ENCODE assay signal across 8 cellular contexts in the genomic region with DNA sequence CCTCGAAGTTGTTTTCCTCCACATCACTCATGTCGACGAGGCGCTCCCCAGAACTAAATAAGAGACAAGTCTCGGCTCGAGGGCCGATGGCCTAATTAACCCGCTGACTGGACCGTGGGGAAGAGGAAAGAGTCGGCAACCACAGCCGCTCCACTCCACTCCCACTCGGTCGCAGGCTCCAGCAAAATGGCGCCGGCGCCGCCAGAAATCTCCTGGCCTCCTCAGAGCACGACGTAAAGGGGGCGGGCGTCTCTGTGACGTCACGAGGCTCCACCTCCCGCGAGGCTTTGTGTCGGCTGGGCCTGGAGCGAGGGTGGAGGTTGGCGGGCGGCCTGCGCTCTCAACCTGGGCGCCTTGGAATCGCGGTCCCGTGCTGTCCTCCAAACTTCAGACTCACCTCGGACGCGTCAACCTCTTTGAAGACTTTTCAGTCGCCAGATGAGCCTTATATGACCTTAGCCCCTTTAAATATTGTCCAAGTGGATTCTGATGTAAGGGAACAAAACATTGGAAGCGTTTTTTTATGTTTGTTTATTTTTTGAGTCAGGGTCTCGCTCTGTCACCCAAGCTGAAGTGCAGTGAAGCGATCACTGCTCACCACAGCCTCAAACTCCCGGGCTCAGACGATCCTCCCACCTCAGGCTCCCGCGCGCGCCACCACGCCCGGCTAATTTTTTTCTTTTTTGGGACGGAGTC.
A peak's percentile ranks its signal among the peaks of the same experiment; 100 is the strongest.
DNase-seq lines count a peak whose midpoint lies in the region; ATAC-seq, FAIRE-seq and TF ChIP-seq lines count a peak whose summit lies in the region.

Gene TRA2A (minus strand): TSS at position 188 of the 696 bp plus-strand sequence. CDS start 157 bp downstream, at position 31.

- peak; percentile 92 for ATAC-seq in stimulated activated naive CD8-positive, alpha-beta T cell treated with anti-CD3 and anti-CD28 coated beads, Interleukin-15, Interleukin-2, amounts not matched to agents 100 U/mL and 50 U/mL, for 24 hours

- H3K36me3 Mint-ChIP-seq in nephron (ENCODE audit: low read depth): peaks cover 18% of the 10 kb centered on the region

- peak within 1 kb of the TSS; percentile 80 for H2AFZ ChIP-seq in MM.1S (ENCODE audit: low read length)

- H3K9ac ChIP-seq in MM.1S (ENCODE audit: low read length): peak within 1 kb of the TSS; percentile 99

- peak; percentile 97 for FAIRE-seq in G401.6 (lab: Jason Lieb, UNC)

- H3K9me3 Mint-ChIP-seq in nephron: no peaks in the 10 kb centered on the region

- peak; percentile 89 for DNase-seq in HCEC 1CT
- DNase-seq in MM.1S: peak; percentile 97
- peak; percentile 94 for DNase-seq in SHP77 treated with DMSO at 0.1 percent for 48 hours (lab: John Stamatoyannopoulos, UW)
- peak; percentile 99 for DNase-seq in activated effector memory CD4-positive, alpha-beta T cell treated with anti-CD3 and anti-CD28 coated beads, Interleukin-2, amount 50 U/mL, for 16 hours
- DNase-seq in fibroblast of pulmonary artery (ENCODE audit: low read depth): peak; percentile 96
- peak; percentile 97 for DNase-seq in stimulated activated naive CD8-positive, alpha-beta T cell treated with anti-CD3 and anti-CD28 coated beads, Interleukin-15, Interleukin-2, amounts not matched to agents 100 U/mL and 50 U/mL, for 24 hours

- no peaks in the 10 kb centered on the region for H3K9me2 ChIP-seq in MM.1S (replicated peaks; ENCODE audit: insufficient read depth, low read length)

- peaks cover 36% of the 10 kb centered on the region for H3K4me1 Mint-ChIP-seq in nephron

- H3K9me3 ChIP-seq in MM.1S (replicated peaks; ENCODE audit: insufficient read depth, low read length): no peaks in the 10 kb centered on the region

- H3K27me3 ChIP-seq in MM.1S (replicated peaks; ENCODE audit: insufficient read depth, low read length): no peaks in the 10 kb centered on the region

- H3K27ac ChIP-seq in MM.1S (ENCODE audit: low read length): peak within 1 kb of the TSS; percentile 90

- H3K4me1 ChIP-seq in MM.1S (ENCODE audit: low read length): 0 out of 2 replicates have a peak, but pooled peaks cover 6% of the 10 kb centered on the region

- peak within 1 kb of the TSS; percentile 96 for H3K4me3 ChIP-seq in MM.1S (ENCODE audit: low read length)
- peak within 1 kb of the TSS; percentile 98 for H3K4me3 ChIP-seq in fibroblast of pulmonary artery (replicated peaks; ENCODE audit: low read depth, low read length)

- no peaks in the 10 kb centered on the region for H3F3A ChIP-seq in MM.1S (ENCODE audit: insufficient read depth, low read length)

- peaks cover 41% of the 10 kb centered on the region for H4K20me1 ChIP-seq in MM.1S (ENCODE audit: insufficient read depth, low read length)

- H3K79me2 ChIP-seq in MM.1S (ENCODE audit: low read length): peaks cover 49% of the 10 kb centered on the region

- peak within 1 kb of the TSS; percentile 73 for H3K4me2 ChIP-seq in MM.1S (ENCODE audit: low read depth, low read length)

- no peaks in the 10 kb centered on the region for H3K36me3 ChIP-seq in MM.1S (replicated peaks; ENCODE audit: insufficient read depth, low read length)

- peak within 1 kb of the TSS; percentile 96 to 100 (median 100) for H3K4me3 Mint-ChIP-seq in nephron

- H3K27me3 Mint-ChIP-seq in nephron (ENCODE audit: low read depth): peaks cover 3% of the 10 kb centered on the region

- H3K27ac Mint-ChIP-seq in nephron: peak within 1 kb of the TSS; percentile 100

- TF ChIP-seq CTCF in MM.1S (IDR thresholded peaks at IDR 0.05; ENCODE audit: low read length) (no peak), fibroblast of pulmonary artery (IDR thresholded peaks at IDR 0.05; ENCODE audit: low read length, missing control alignments) (no peak), nephron (IDR thresholded peaks at IDR 0.05; ENCODE audit: unreplicated experiment in 3 of 3) (no peak)

Comparison
In these comparisons a context has a peak if more than half of its experiments do, and no peak if none do; other contexts are left out.
1. Peak in every context shown above with its lines: DNase-seq, ATAC-seq, H3K4me3 ChIP-seq and H3K27ac ChIP-seq.